Comparison of ENCODE assay signal across 1 cellular context in the genomic region with DNA sequence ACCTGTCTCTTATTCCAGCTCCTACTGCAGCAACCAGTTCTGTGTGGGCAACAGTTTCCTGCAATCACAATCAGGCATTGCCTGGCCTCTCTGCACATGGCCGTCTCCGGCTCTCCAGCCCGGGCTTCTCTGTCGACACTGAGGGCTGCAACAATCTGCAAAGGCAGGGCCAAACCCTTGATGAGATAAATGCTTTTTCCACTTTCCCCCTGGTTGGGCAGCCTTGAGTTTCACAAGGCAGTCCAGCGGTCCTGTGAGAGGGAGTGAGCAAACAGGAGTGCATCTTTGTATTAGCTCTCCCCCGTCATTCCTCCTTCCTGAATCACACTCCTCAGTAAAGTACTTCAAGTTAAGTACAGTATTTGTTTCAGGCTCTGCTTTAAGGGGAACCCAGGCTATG.
TF ChIP-seq lines count a peak whose summit lies in the region.

No MANE protein-coding gene starts in this region.

TF ChIP-seq in K562, 482 proteins besides CTCF, POLR2A, EP300 and RAD21:
- TF ChIP-seq EHMT2 (IDR thresholded peaks at IDR 0.05) (no peak), CTBP1 (IDR thresholded peaks at IDR 0.05; ENCODE audit: borderline replicate concordance) (no peak), ZZZ3 (IDR thresholded peaks at IDR 0.05) (no peak), NR1H2 (CRISPR knock-in tag; IDR thresholded peaks at IDR 0.05) (no peak), ZEB2 (IDR thresholded peaks at IDR 0.05) (no peak), ZNF77 (CRISPR knock-in tag; IDR thresholded peaks at IDR 0.05) (no peak), ZNF668 (CRISPR knock-in tag; IDR thresholded peaks at IDR 0.05) (no peak), SMAD3 (CRISPR knock-in tag; conservative IDR thresholded peaks at IDR 0.05) (no peak)
- TF ChIP-seq, protein P1, sequence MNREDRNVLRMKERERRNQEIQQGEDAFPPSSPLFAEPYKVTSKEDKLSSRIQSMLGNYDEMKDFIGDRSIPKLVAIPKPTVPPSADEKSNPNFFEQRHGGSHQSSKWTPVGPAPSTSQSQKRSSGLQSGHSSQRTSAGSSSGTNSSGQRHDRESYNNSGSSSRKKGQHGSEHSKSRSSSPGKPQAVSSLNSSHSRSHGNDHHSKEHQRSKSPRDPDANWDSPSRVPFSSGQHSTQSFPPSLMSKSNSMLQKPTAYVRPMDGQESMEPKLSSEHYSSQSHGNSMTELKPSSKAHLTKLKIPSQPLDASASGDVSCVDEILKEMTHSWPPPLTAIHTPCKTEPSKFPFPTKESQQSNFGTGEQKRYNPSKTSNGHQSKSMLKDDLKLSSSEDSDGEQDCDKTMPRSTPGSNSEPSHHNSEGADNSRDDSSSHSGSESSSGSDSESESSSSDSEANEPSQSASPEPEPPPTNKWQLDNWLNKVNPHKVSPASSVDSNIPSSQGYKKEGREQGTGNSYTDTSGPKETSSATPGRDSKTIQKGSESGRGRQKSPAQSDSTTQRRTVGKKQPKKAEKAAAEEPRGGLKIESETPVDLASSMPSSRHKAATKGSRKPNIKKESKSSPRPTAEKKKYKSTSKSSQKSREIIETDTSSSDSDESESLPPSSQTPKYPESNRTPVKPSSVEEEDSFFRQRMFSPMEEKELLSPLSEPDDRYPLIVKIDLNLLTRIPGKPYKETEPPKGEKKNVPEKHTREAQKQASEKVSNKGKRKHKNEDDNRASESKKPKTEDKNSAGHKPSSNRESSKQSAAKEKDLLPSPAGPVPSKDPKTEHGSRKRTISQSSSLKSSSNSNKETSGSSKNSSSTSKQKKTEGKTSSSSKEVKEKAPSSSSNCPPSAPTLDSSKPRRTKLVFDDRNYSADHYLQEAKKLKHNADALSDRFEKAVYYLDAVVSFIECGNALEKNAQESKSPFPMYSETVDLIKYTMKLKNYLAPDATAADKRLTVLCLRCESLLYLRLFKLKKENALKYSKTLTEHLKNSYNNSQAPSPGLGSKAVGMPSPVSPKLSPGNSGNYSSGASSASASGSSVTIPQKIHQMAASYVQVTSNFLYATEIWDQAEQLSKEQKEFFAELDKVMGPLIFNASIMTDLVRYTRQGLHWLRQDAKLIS (CRISPR knock-in tag; IDR thresholded peaks at IDR 0.05) = no peak
- TF ChIP-seq, protein P2, sequence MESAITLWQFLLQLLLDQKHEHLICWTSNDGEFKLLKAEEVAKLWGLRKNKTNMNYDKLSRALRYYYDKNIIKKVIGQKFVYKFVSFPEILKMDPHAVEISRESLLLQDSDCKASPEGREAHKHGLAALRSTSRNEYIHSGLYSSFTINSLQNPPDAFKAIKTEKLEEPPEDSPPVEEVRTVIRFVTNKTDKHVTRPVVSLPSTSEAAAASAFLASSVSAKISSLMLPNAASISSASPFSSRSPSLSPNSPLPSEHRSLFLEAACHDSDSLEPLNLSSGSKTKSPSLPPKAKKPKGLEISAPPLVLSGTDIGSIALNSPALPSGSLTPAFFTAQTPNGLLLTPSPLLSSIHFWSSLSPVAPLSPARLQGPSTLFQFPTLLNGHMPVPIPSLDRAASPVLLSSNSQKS (CRISPR knock-in tag; IDR thresholded peaks at IDR 0.05) = no peak
- TF ChIP-seq, protein P3, sequence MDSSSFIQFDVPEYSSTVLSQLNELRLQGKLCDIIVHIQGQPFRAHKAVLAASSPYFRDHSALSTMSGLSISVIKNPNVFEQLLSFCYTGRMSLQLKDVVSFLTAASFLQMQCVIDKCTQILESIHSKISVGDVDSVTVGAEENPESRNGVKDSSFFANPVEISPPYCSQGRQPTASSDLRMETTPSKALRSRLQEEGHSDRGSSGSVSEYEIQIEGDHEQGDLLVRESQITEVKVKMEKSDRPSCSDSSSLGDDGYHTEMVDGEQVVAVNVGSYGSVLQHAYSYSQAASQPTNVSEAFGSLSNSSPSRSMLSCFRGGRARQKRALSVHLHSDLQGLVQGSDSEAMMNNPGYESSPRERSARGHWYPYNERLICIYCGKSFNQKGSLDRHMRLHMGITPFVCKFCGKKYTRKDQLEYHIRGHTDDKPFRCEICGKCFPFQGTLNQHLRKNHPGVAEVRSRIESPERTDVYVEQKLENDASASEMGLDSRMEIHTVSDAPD (CRISPR knock-in tag; IDR thresholded peaks at IDR 0.05) = no peak
TF ChIP-seq in K562: peak in this region for 0.
